In genomic region chr6:163147988-163148387, GRCh38 we compare ENCODE assay signal across 1 cellular context.
TF ChIP-seq lines count a peak whose summit lies in the region.

No MANE protein-coding gene starts in this region.

TF ChIP-seq in GM23338, 12 proteins besides CTCF, POLR2A, EP300 and RAD21 (continued from another document):
- TF ChIP-seq REST (IDR thresholded peaks at IDR 0.05; ENCODE audit: unreplicated experiment) (no peak), EZH2 (IDR thresholded peaks at IDR 0.05; ENCODE audit: low read depth, unreplicated experiment) (no peak), NANOG (IDR thresholded peaks at IDR 0.05; ENCODE audit: borderline replicate concordance) (no peak), ZNF331 (CRISPR knock-in tag; IDR thresholded peaks at IDR 0.05; ENCODE audit: low read depth) (no peak), POLR2AphosphoS5 (IDR thresholded peaks at IDR 0.05; ENCODE audit: low read depth) (no peak), ZNF114 (CRISPR knock-in tag; IDR thresholded peaks at IDR 0.05) (no peak), JUNB (IDR thresholded peaks at IDR 0.05; ENCODE audit: unreplicated experiment) (no peak), ETS1 (IDR thresholded peaks at IDR 0.05) (no peak), ZNF462 (CRISPR knock-in tag; IDR thresholded peaks at IDR 0.05) (no peak)
